ENCODE assay signal across 1 cellular context in the genomic region with DNA sequence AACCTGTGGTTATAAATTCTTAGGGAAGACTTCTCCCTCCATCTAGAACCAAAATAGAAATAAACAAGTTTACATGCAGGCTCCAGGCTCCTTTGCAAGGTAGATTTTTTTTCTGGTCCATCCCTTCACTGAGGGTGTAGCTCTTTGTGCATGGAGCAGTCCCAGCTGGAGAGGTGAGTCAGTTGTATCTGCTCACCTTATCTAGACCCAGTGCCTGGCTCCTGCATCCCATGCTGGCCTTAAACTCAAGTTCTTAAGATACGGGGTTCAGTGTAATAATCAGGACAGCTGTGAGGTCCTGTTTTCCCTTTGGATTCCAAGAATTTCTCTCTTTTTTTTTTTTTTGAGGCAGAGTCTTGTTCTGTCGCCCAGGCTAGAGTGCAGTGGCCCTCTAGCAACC.
A peak's percentile ranks its signal among the peaks of the same experiment; 100 is the strongest.
TF ChIP-seq lines count a peak whose summit lies in the region.

No MANE protein-coding gene starts in this region.

TF ChIP-seq in K562, 482 proteins besides CTCF, POLR2A, EP300 and RAD21:
- TF ChIP-seq FUS (optimal IDR thresholded peaks at IDR 0.05; ENCODE audit: low read depth, low read length), result no peak
- TF ChIP-seq ZNF121 (CRISPR knock-in tag; conservative IDR thresholded peaks at IDR 0.05), result no peak
- no peak for TF ChIP-seq TBL1XR1 (IDR thresholded peaks at IDR 0.05; ENCODE audit: low read length in 2 of 2)
- no peak for TF ChIP-seq RB1 (IDR thresholded peaks at IDR 0.05; ENCODE audit: low read depth)
- TF ChIP-seq, protein P1, sequence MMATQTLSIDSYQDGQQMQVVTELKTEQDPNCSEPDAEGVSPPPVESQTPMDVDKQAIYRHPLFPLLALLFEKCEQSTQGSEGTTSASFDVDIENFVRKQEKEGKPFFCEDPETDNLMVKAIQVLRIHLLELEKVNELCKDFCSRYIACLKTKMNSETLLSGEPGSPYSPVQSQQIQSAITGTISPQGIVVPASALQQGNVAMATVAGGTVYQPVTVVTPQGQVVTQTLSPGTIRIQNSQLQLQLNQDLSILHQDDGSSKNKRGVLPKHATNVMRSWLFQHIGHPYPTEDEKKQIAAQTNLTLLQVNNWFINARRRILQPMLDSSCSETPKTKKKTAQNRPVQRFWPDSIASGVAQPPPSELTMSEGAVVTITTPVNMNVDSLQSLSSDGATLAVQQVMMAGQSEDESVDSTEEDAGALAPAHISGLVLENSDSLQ (IDR thresholded peaks at IDR 0.05), result no peak
- TF ChIP-seq CBFA2T3 (IDR thresholded peaks at IDR 0.05), result 0 out of 2 replicates have a peak, but pooled peaks have one; percentile 10
- TF ChIP-seq, protein P2, sequence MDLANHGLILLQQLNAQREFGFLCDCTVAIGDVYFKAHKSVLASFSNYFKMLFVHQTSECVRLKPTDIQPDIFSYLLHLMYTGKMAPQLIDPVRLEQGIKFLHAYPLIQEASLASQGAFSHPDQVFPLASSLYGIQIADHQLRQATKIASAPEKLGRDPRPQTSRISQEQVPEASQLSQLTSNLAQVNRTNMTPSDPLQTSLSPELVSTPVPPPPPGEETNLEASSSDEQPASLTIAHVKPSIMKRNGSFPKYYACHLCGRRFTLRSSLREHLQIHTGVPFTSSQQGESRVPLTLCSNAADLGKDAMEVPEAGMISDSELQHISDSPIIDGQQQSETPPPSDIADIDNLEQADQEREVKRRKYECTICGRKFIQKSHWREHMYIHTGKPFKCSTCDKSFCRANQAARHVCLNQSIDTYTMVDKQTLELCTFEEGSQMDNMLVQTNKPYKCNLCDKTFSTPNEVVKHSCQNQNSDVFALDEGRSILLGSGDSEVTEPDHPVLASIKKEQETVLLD (IDR thresholded peaks at IDR 0.05), result no peak
- TF ChIP-seq XRCC3 (IDR thresholded peaks at IDR 0.05), result no peak
- TF ChIP-seq C11orf30 (IDR thresholded peaks at IDR 0.05; ENCODE audit: low read depth), result no peak
TF ChIP-seq in K562: peak in this region for 1.
